In genomic region chr9:133583111-133583510, GRCh38 we compare ENCODE assay signal across 1 cellular context.
TF ChIP-seq lines count a peak whose summit lies in the region.

No MANE protein-coding gene starts in this region.

TF ChIP-seq in H1, 55 proteins besides CTCF, POLR2A, EP300 and RAD21:
- no peak for TF ChIP-seq SP1 (IDR thresholded peaks at IDR 0.05; ENCODE audit: low read depth, low read length)
- TF ChIP-seq SUZ12 (IDR thresholded peaks at IDR 0.05; ENCODE audit: low read length) = no peak
- no peak for TF ChIP-seq ASH2L (IDR thresholded peaks at IDR 0.05; ENCODE audit: low read length)
- no peak for TF ChIP-seq POU5F1 (IDR thresholded peaks at IDR 0.05; ENCODE audit: low read depth, low read length)
TF ChIP-seq in H1: peak in this region for 0.
